ENCODE assay signal across 8 cellular contexts in genomic region chr16:81443688-81444447, GRCh38. TPM values are rescaled to one million over a fixed set of nuclear protein-coding genes. Genes with fewer than 3 reads are reported as not detected.
A peak's percentile ranks its signal among the peaks of the same experiment; 100 is the strongest.
DNase-seq lines count a peak whose midpoint lies in the region; ATAC-seq and TF ChIP-seq lines count a peak whose summit lies in the region.

No MANE protein-coding gene starts in this region.

- no peaks in the 10 kb centered on the region for H3K9me3 ChIP-seq in DOHH2 (ENCODE audit: control insufficient read depth, insufficient read depth, low read length)
- no peaks in the 10 kb centered on the region for H3K9me3 ChIP-seq in SJCRH30 (replicated peaks)
- no peaks in the 10 kb centered on the region for H3K9me3 ChIP-seq in esophagus muscularis mucosa

- DNase-seq in SJCRH30 (no peak), esophagus muscularis mucosa (ENCODE audit: extremely low spot score) (no peak), omental fat pad (ENCODE audit: low spot score) (no peak), Ammon's horn (ENCODE audit: low spot score) (no peak), NCI-H187 treated with DMSO at 0.1 percent for 48 hours (lab: John Stamatoyannopoulos, UW) (no peak)

- peaks cover 38% of the 10 kb centered on the region for H3K79me2 ChIP-seq in DOHH2 (ENCODE audit: control insufficient read depth, low read length)

- H3K27me3 ChIP-seq in DOHH2 (ENCODE audit: control insufficient read depth, low read length) = peaks cover 44% of the 10 kb centered on the region
- peaks cover 5% of the 10 kb centered on the region; the same call in 1 of the 2 replicates for H3K27me3 ChIP-seq in SJCRH30
- no peaks in the 10 kb centered on the region for H3K27me3 ChIP-seq in esophagus muscularis mucosa

- H3K4me2 ChIP-seq in DOHH2 (ENCODE audit: low read length) = peak overlapping the region; percentile 65

- no peaks in the 10 kb centered on the region for H3K9me2 ChIP-seq in DOHH2 (replicated peaks; ENCODE audit: control insufficient read depth, low read length)

- H3F3A ChIP-seq in DOHH2 (ENCODE audit: control insufficient read depth, insufficient read depth) = no peaks in the 10 kb centered on the region

- peaks cover 9% of the 10 kb centered on the region for H3K36me3 ChIP-seq in DOHH2 (ENCODE audit: control insufficient read depth, low read length)
- no peaks in the 10 kb centered on the region for H3K36me3 ChIP-seq in SJCRH30
- H3K36me3 ChIP-seq in esophagus muscularis mucosa = no peaks in the 10 kb centered on the region

- H4K20me1 ChIP-seq in DOHH2 (ENCODE audit: control insufficient read depth, insufficient read depth, low read depth, low read length) = peaks cover 9% of the 10 kb centered on the region; the same call in 1 of the 2 replicates

- no peak overlapping the region for H3K27ac ChIP-seq in DOHH2 (ENCODE audit: low read depth, low read length)
- no peak overlapping the region for H3K27ac ChIP-seq in SJCRH30
- peak overlapping the region; percentile 74 to 83 (median 82) for H3K27ac ChIP-seq in esophagus muscularis mucosa (replicated peaks in 1 of 4)

- no peak for TF ChIP-seq CTCF in DOHH2 (IDR thresholded peaks at IDR 0.05; ENCODE audit: low read depth, low read length, poor library complexity, severe bottlenecking)
- TF ChIP-seq CTCF in esophagus muscularis mucosa (IDR thresholded peaks at IDR 0.05) = no peak
- no peak for TF ChIP-seq CTCF in omental fat pad (IDR thresholded peaks at IDR 0.05)

- H3K4me1 ChIP-seq in DOHH2 (ENCODE audit: control insufficient read depth, low read length) (peaks cover 20% of the 10 kb centered on the region), SJCRH30 (no peaks in the 10 kb centered on the region), esophagus muscularis mucosa (peaks cover 17 to 59% (median 46%) of the 10 kb centered on the region in 4 donors)

- H3K4me3 ChIP-seq in DOHH2 (ENCODE audit: low read length) (peak overlapping the region; percentile 60), SJCRH30 (peak overlapping the region; percentile 55), esophagus muscularis mucosa (peak overlapping the region; percentile 73 to 88 (median 86))

- intact Hi-C loops in esophagus muscularis mucosa (cut with DNase I) = no loop called here

- ATAC-seq in omental fat pad (ENCODE audit: low FRiP score) (peak; percentile 6), GM19328 (IDR thresholded peaks at IDR 0.05; ENCODE audit: unreplicated experiment) (no peak), GM18858 (IDR thresholded peaks at IDR 0.05; ENCODE audit: unreplicated experiment) (no peak)

- no peak for TF ChIP-seq POLR2A in esophagus muscularis mucosa (IDR thresholded peaks at IDR 0.05; ENCODE audit: low read depth)

- 43% methylated on average over 13 of the region's 36 CpGs for WGBS in esophagus muscularis mucosa

- no peak for TF ChIP-seq EP300 in esophagus muscularis mucosa (IDR thresholded peaks at IDR 0.05)

RNA-seq across cellular contexts. Expression of gene CMIP, which starts 0.7 kb away (rescaled TPM):
- total RNA-seq in SJCRH30 (2014; rRNA removed; shearing (Covaris generic)) = 12.2 and 12.9 TPM in 2 replicates
- total RNA-seq in esophagus muscularis mucosa (10 to 100 TPM; 14.5 to 24.6 (median 21.0) TPM), omental fat pad (10 to 100 TPM; 15.8 to 52.8 (median 32.0) TPM)

Comparison
In these comparisons a context has a peak if more than half of its experiments do, and no peak if none do; other contexts are left out.
1. H3K27ac ChIP-seq: peak in esophagus muscularis mucosa (4 of 4); none in DOHH2 (single experiment) and SJCRH30 (single experiment).
2. Peak in every context shown above with its lines, with median percentiles within 50 percentile points of each other: H3K4me3 ChIP-seq.